ENCODE assay signal across 8 cellular contexts in the genomic region with DNA sequence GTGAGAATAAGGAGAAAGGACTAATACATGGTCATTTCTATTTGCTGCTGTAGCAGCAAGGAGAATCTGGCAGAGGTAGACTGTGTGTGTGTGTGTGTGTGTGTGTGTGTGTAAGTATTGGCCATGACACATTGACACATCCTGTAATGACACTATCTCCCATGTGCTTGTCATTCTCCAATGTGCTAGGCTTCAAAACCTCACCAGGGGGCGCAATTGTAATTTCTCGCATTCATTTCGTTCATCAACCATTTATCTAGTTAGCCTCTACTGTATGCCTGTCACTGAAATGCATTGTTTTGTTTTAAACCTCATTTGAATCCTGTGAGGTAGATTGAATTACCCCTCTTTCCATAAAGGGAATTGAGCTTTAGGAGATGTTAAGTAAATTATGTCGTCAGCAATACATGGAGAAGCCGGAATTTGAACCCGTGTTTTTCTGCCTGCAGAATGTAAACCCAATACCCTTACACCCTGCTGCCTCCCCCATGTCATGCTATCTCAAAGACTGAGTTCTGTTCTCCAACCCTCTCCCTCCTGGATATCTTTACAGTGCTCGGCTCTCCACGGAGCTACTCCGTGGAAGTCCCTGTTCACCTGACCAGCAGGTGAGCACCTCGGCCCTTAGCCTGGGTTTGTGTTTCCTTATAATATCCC.
DNase-seq lines count a peak whose midpoint lies in the region; ATAC-seq and TF ChIP-seq lines count a peak whose summit lies in the region.

No MANE protein-coding gene starts in this region.

- no peak overlapping the region for H3K4me2 ChIP-seq in fibroblast of lung (ENCODE audit: extremely low read depth, insufficient read depth, low read length)

- no peak overlapping the region for H3K27ac Mint-ChIP-seq in activated CD8-positive, alpha-beta T cell treated with anti-CD3 and anti-CD28 coated beads for 36 hours
- H3K27ac Mint-ChIP-seq in osteocyte (ENCODE audit: unreplicated experiment), result no peak overlapping the region

- H3K36me3 ChIP-seq in cardiac muscle cell, result no peaks in the 10 kb centered on the region
- H3K36me3 ChIP-seq in fibroblast of lung (ENCODE audit: control insufficient read depth, insufficient read depth, low read length), result no peaks in the 10 kb centered on the region

- H3K4me1 ChIP-seq in cardiac muscle cell (ENCODE audit: low read depth), result no peaks in the 10 kb centered on the region
- no peaks in the 10 kb centered on the region for H3K4me1 ChIP-seq in fibroblast of lung (ENCODE audit: control insufficient read depth, extremely low read depth, insufficient read depth, low read length)

- H3K9me3 Mint-ChIP-seq in activated CD8-positive, alpha-beta T cell treated with anti-CD3 and anti-CD28 coated beads for 36 hours, result no peaks in the 10 kb centered on the region
- no peaks in the 10 kb centered on the region for H3K9me3 Mint-ChIP-seq in osteocyte (ENCODE audit: unreplicated experiment)

- H3K9me3 ChIP-seq in cardiac muscle cell (ENCODE audit: low read depth), result no peaks in the 10 kb centered on the region
- H3K9me3 ChIP-seq in fibroblast of lung (ENCODE audit: control insufficient read depth, insufficient read depth, low read depth, low read length), result no peaks in the 10 kb centered on the region

- CTCF ChIA-PET in activated CD8-positive, alpha-beta T cell treated with anti-CD3 and anti-CD28 coated beads for 36 hours (lab: Charles Lee), result interaction anchor here (1.0 to 1.8 kb wide), 6 partner anchors 13 to 553 kb away, joined by 3 to 9 read pairs (median 6); no protein-coding TSS in a partner anchor

- H3K27ac ChIP-seq in cardiac muscle cell (no peak overlapping the region), fibroblast of lung (ENCODE audit: insufficient read depth, low read length) (no peak overlapping the region)

- ATAC-seq in Right ventricle myocardium superior (ENCODE audit: poor library complexity) (no peak), HG03378 (IDR thresholded peaks at IDR 0.05; ENCODE audit: unreplicated experiment) (peak; percentile 45), HG03571 (IDR thresholded peaks at IDR 0.05; ENCODE audit: unreplicated experiment) (no peak)
- ATAC-seq in activated CD8-positive, alpha-beta T cell treated with anti-CD3 and anti-CD28 coated beads for 36 hours, result peak; percentile 85

- no peaks in the 10 kb centered on the region for H3K36me3 Mint-ChIP-seq in activated CD8-positive, alpha-beta T cell treated with anti-CD3 and anti-CD28 coated beads for 36 hours (ENCODE audit: low read depth)
- H3K36me3 Mint-ChIP-seq in osteocyte (ENCODE audit: unreplicated experiment), result no peaks in the 10 kb centered on the region

- TF ChIP-seq CTCF in cardiac muscle cell (IDR thresholded peaks at IDR 0.05; ENCODE audit: low read depth, low read length) (peak; percentile 76), fibroblast of lung (conservative IDR thresholded peaks at IDR 0.05 in 1 of 2, IDR thresholded peaks at IDR 0.05 in 1 of 2; ENCODE audit: low read depth in 1 of 2, low read length in 2 of 2) (peak; percentile 67 to 77), osteocyte (IDR thresholded peaks at IDR 0.05) (peak; percentile 59)
- TF ChIP-seq CTCF in activated CD8-positive, alpha-beta T cell treated with anti-CD3 and anti-CD28 coated beads for 36 hours (IDR thresholded peaks at IDR 0.05), result peak; percentile 72

- H3K27me3 ChIP-seq in cardiac muscle cell (no peaks in the 10 kb centered on the region), fibroblast of lung (ENCODE audit: control insufficient read depth, insufficient read depth, low read length) (peaks cover 5% of the 10 kb centered on the region)

- POLR2A ChIA-PET in activated CD8-positive, alpha-beta T cell treated with anti-CD3 and anti-CD28 coated beads for 36 hours (lab: Charles Lee), result no interaction called here

- no peak overlapping the region for H3K4me3 ChIP-seq in cardiac muscle cell
- no peak overlapping the region for H3K4me3 ChIP-seq in fibroblast of lung (replicated peaks in 1 of 4; ENCODE audit: control extremely low read depth in 1 of 4, insufficient read depth in 1 of 4, low read depth in 3 of 4, low read length in 4 of 4)

- DNase-seq in cardiac muscle cell (ENCODE audit: low read depth in 1 of 2, low spot score in 1 of 2) (peak; percentile 46 to 58), Right ventricle myocardium superior (no peak), NCI-H69 (lab: John Stamatoyannopoulos, UW) (peak; percentile 68), fibroblast of lung (ENCODE audit: low read depth in 2 of 2) (peak; percentile 40 to 53), osteocyte (ENCODE audit: extremely low spot score, unreplicated experiment) (no peak)
- peak; percentile 71 for DNase-seq in activated CD8-positive, alpha-beta T cell treated with anti-CD3 and anti-CD28 coated beads for 36 hours

- intact Hi-C loops in Right ventricle myocardium superior (cut with DNase I), result loop anchor here (2.0 to 5.0 kb wide), 3 partner anchors 239 to 549 kb away; partner anchors contain the start of gene FAM78B
- intact Hi-C loops in activated CD8-positive, alpha-beta T cell treated with anti-CD3 and anti-CD28 coated beads for 36 hours (cut with micrococcal nuclease), result loop anchor here (5.0 kb wide), 2 partner anchors 549 to 564 kb away; no protein-coding TSS in a partner anchor

- peaks cover 19% of the 10 kb centered on the region for H3K27me3 Mint-ChIP-seq in activated CD8-positive, alpha-beta T cell treated with anti-CD3 and anti-CD28 coated beads for 36 hours
- no peaks in the 10 kb centered on the region for H3K27me3 Mint-ChIP-seq in osteocyte (ENCODE audit: unreplicated experiment)

- no peaks in the 10 kb centered on the region for H3K79me2 ChIP-seq in fibroblast of lung (ENCODE audit: control insufficient read depth, insufficient read depth, low read length)

- H3K4me1 Mint-ChIP-seq in activated CD8-positive, alpha-beta T cell treated with anti-CD3 and anti-CD28 coated beads for 36 hours (ENCODE audit: low read depth), result no peaks in the 10 kb centered on the region
- no peaks in the 10 kb centered on the region for H3K4me1 Mint-ChIP-seq in osteocyte (ENCODE audit: unreplicated experiment)

- no peak overlapping the region for H3K4me3 Mint-ChIP-seq in activated CD8-positive, alpha-beta T cell treated with anti-CD3 and anti-CD28 coated beads for 36 hours
- no peak overlapping the region for H3K4me3 Mint-ChIP-seq in osteocyte (ENCODE audit: unreplicated experiment)

- H4K20me1 ChIP-seq in fibroblast of lung (ENCODE audit: control insufficient read depth, extremely low read depth, insufficient read depth, low read length), result no peaks in the 10 kb centered on the region

- H3K9ac ChIP-seq in fibroblast of lung (ENCODE audit: insufficient read depth, low read length), result no peak overlapping the region

- no peak overlapping the region for H2AFZ ChIP-seq in fibroblast of lung (ENCODE audit: low read length)

Comparison
In these comparisons a context has a peak if more than half of its experiments do, and no peak if none do; other contexts are left out.
1. DNase-seq: peak in cardiac muscle cell (2 of 2), NCI-H69 (single experiment), activated CD8-positive, alpha-beta T cell treated with anti-CD3 and anti-CD28 coated beads for 36 hours (single experiment) and fibroblast of lung (2 of 2); none in Right ventricle myocardium superior (single experiment) and osteocyte (single experiment).
2. ATAC-seq: peak in HG03378 (single experiment) and activated CD8-positive, alpha-beta T cell treated with anti-CD3 and anti-CD28 coated beads for 36 hours (single experiment); none in Right ventricle myocardium superior (single experiment) and HG03571 (single experiment).
3. Peak in every context shown above with its lines, with median percentiles within 50 percentile points of each other: CTCF ChIP-seq.